In the genomic region with DNA sequence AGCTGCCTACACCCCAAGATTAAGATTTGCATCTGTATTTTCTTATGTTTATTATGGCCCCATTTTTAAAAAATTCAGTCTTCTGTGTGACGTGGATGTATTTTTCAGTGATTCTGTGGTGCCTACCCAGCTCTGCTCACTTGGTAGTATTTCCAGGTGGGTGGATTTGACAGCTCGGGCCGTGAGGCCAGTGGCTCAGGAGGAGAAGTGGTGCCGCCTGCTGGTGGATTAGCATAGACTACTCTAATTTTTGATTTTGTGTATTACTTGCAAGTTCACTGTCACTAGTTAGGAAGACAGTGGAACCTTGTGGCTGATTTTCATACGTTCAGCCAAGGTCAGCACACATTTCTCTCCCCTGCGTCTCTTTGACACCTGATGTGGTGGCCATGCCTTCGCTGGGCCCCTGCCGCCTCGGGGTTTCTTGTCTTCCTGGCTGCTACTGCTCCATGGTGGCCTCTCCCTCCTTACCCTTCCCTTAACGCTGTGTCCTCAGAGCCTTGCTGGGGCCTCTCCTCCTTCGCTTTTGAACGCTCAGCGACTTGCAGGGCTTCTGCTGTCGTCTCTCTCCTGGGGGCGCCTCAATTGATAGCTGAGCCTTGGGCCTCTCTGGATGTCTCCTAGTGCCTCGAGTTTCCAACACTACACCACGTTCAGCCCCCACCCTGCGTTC, we compare ENCODE assay signal across 7 cellular contexts.
A peak's percentile ranks its signal among the peaks of the same experiment; 100 is the strongest.
DNase-seq lines count a peak whose midpoint lies in the region; FAIRE-seq and TF ChIP-seq lines count a peak whose summit lies in the region.

No MANE protein-coding gene starts in this region.

- TF ChIP-seq EP300 in SK-N-SH (IDR thresholded peaks at IDR 0.05; ENCODE audit: borderline replicate concordance in 1 of 2, low read depth in 1 of 2, low read length in 1 of 2) (no peak), ovary (IDR thresholded peaks at IDR 0.05) (no peak), tibial nerve (IDR thresholded peaks at IDR 0.05) (no peak)

- TF ChIP-seq CTCF in SK-N-SH (IDR thresholded peaks at IDR 0.05) (peak; percentile 90), ovary (IDR thresholded peaks at IDR 0.05) (peak; percentile 71 to 81 (median 80)), tibial nerve (IDR thresholded peaks at IDR 0.05) (peak; percentile 56 to 80 (median 63))

- H3K9me2 ChIP-seq in SK-N-SH, result no peaks in the 10 kb centered on the region

- H3K4me3 ChIP-seq in SK-N-SH (ENCODE audit: low read depth in 2 of 2, low read length in 1 of 2), result no peak overlapping the region; a peak in 1 of 4 replicates
- H3K4me3 ChIP-seq in ovary, result no peak overlapping the region
- no peak overlapping the region for H3K4me3 ChIP-seq in tibial nerve

- H3K27me3 ChIP-seq in SK-N-SH (ENCODE audit: insufficient read depth), result no peaks in the 10 kb centered on the region
- H3K27me3 ChIP-seq in ovary, result no peaks in the 10 kb centered on the region
- no peaks in the 10 kb centered on the region for H3K27me3 ChIP-seq in tibial nerve

- intact Hi-C loops in ovary (cut with DNase I), result loop anchor here in 3 of 4 donors (2.0 to 10.0 kb wide), 5 partner anchors 59 to 189 kb away; a partner anchor contains a TSS

- H3F3A ChIP-seq in SK-N-SH (replicated peaks; ENCODE audit: insufficient read depth), result no peaks in the 10 kb centered on the region

- H3K27ac ChIP-seq in SK-N-SH (ENCODE audit: low read depth in 2 of 2, low read length in 1 of 2) (no peak overlapping the region), ovary (no peak overlapping the region), tibial nerve (no peak overlapping the region)

- TF ChIP-seq POLR2A in GM12892 (IDR thresholded peaks at IDR 0.05; ENCODE audit: low read depth, low read length), result no peak
- TF ChIP-seq POLR2A in ovary (IDR thresholded peaks at IDR 0.05), result no peak
- TF ChIP-seq POLR2A in tibial nerve (IDR thresholded peaks at IDR 0.05), result no peak

- H4K20me1 ChIP-seq in SK-N-SH (ENCODE audit: insufficient read depth), result no peaks in the 10 kb centered on the region

- no peak overlapping the region for H2AFZ ChIP-seq in SK-N-SH (ENCODE audit: low read depth)

- no peaks in the 10 kb centered on the region for H3K9me3 ChIP-seq in SK-N-SH
- H3K9me3 ChIP-seq in ovary, result no peaks in the 10 kb centered on the region
- no peaks in the 10 kb centered on the region for H3K9me3 ChIP-seq in tibial nerve

- no peak overlapping the region for H3K9ac ChIP-seq in SK-N-SH

- DNase-seq in GM12892 (ENCODE audit: insufficient read length) (peak; percentile 90), M059J (ENCODE audit: low read depth) (peak; percentile 76), SK-N-SH (peak; percentile 92), frontal cortex (ENCODE audit: low spot score in 2 of 2) (peak; percentile 80 to 88), ovary (peak; percentile 76 to 87 (median 86)), tibial nerve (ENCODE audit: low spot score in 2 of 2) (peak; percentile 47 to 70)
- peak; percentile 73 for DNase-seq in activated gamma-delta T cell treated with anti-CD3 and anti-CD28 coated beads, Interleukin-2, amount 50 U/mL, for 16 hours (ENCODE audit: low read depth)

- peak; percentile 93 for TF ChIP-seq RAD21 in SK-N-SH (IDR thresholded peaks at IDR 0.05; ENCODE audit: low read length)

- peak; percentile 95 for FAIRE-seq in GM12892 (lab: Jason Lieb, UNC)
- FAIRE-seq in frontal cortex (lab: Jason Lieb, UNC), result no peak

- peaks cover 5% of the 10 kb centered on the region; the same call in 1 of the 2 replicates for H3K79me2 ChIP-seq in SK-N-SH (ENCODE audit: insufficient read depth)

- no peak overlapping the region for H3K4me2 ChIP-seq in SK-N-SH

- H3K36me3 ChIP-seq in SK-N-SH (replicated peaks in 1 of 2; ENCODE audit: control insufficient read depth in 1 of 2, insufficient read depth in 2 of 2, low read length in 1 of 2), result peaks cover 5 to 24% of the 10 kb centered on the region in 2 experiments
- H3K36me3 ChIP-seq in ovary, result no peaks in the 10 kb centered on the region
- H3K36me3 ChIP-seq in tibial nerve, result peaks cover 0 to 66% (median 4%) of the 10 kb centered on the region in 3 donors

- POLR2A ChIA-PET in SK-N-SH (lab: Yijun Ruan, JAX), result no interaction called here

- 65% methylated on average over 18 of the region's 18 CpGs for WGBS in SK-N-SH (ENCODE audit: low lambda C conversion rate)
- 49 to 51% (median 49%) methylated on average over 18 of the region's 18 CpGs for WGBS in ovary, 3 donors
- 57 to 58% methylated on average over 18 of the region's 18 CpGs for WGBS in tibial nerve, 2 donors

- CTCF ChIA-PET in SK-N-SH (lab: Yijun Ruan, JAX), result interaction anchor here (0.6 to 3.2 kb wide), 47 partner anchors 8 to 922 kb away, joined by 3 to 29 read pairs (median 4); a partner anchor contains a TSS

- H3K4me1 ChIP-seq in SK-N-SH (ENCODE audit: control insufficient read depth in 1 of 2, insufficient read depth in 2 of 2, low read depth in 1 of 2, low read length in 1 of 2) (no peaks in the 10 kb centered on the region), ovary (ENCODE audit: insufficient read depth) (peaks cover 11% of the 10 kb centered on the region), tibial nerve (no peaks in the 10 kb centered on the region)

TF ChIP-seq in SK-N-SH, 30 proteins besides CTCF, POLR2A, EP300 and RAD21:
- peak; percentile 91 for TF ChIP-seq SMC3 (IDR thresholded peaks at IDR 0.05; ENCODE audit: low read depth, low read length)
- no peak for TF ChIP-seq ELF1 (IDR thresholded peaks at IDR 0.05)
- TF ChIP-seq, protein P1, sequence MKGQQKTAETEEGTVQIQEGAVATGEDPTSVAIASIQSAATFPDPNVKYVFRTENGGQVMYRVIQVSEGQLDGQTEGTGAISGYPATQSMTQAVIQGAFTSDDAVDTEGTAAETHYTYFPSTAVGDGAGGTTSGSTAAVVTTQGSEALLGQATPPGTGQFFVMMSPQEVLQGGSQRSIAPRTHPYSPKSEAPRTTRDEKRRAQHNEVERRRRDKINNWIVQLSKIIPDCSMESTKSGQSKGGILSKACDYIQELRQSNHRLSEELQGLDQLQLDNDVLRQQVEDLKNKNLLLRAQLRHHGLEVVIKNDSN (IDR thresholded peaks at IDR 0.05; ENCODE audit: borderline replicate concordance, low read depth), result no peak
- TF ChIP-seq, protein P2, sequence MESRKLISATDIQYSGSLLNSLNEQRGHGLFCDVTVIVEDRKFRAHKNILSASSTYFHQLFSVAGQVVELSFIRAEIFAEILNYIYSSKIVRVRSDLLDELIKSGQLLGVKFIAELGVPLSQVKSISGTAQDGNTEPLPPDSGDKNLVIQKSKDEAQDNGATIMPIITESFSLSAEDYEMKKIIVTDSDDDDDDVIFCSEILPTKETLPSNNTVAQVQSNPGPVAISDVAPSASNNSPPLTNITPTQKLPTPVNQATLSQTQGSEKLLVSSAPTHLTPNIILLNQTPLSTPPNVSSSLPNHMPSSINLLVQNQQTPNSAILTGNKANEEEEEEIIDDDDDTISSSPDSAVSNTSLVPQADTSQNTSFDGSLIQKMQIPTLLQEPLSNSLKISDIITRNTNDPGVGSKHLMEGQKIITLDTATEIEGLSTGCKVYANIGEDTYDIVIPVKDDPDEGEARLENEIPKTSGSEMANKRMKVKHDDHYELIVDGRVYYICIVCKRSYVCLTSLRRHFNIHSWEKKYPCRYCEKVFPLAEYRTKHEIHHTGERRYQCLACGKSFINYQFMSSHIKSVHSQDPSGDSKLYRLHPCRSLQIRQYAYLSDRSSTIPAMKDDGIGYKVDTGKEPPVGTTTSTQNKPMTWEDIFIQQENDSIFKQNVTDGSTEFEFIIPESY (IDR thresholded peaks at IDR 0.05; ENCODE audit: borderline replicate concordance, low read depth), result no peak
- TF ChIP-seq, protein P3, sequence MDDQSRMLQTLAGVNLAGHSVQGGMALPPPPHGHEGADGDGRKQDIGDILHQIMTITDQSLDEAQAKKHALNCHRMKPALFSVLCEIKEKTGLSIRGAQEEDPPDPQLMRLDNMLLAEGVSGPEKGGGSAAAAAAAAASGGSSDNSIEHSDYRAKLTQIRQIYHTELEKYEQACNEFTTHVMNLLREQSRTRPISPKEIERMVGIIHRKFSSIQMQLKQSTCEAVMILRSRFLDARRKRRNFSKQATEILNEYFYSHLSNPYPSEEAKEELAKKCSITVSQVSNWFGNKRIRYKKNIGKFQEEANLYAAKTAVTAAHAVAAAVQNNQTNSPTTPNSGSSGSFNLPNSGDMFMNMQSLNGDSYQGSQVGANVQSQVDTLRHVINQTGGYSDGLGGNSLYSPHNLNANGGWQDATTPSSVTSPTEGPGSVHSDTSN (IDR thresholded peaks at IDR 0.05), result no peak
- TF ChIP-seq, protein P4, sequence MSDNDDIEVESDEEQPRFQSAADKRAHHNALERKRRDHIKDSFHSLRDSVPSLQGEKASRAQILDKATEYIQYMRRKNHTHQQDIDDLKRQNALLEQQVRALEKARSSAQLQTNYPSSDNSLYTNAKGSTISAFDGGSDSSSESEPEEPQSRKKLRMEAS (IDR thresholded peaks at IDR 0.05; ENCODE audit: low read depth), result peak; percentile 48; the same call in 1 of the 2 replicates
- peak; percentile 93 for TF ChIP-seq SIN3A (IDR thresholded peaks at IDR 0.05; ENCODE audit: borderline replicate concordance, low read depth, low read length)
- no peak for TF ChIP-seq MEF2A (IDR thresholded peaks at IDR 0.05; ENCODE audit: borderline replicate concordance, low read depth)
- no peak for TF ChIP-seq RCOR1 (IDR thresholded peaks at IDR 0.05; ENCODE audit: low read length)
- TF ChIP-seq TEAD4 (IDR thresholded peaks at IDR 0.05; ENCODE audit: borderline replicate concordance, insufficient read depth), result no peak
- no peak for TF ChIP-seq GATA2 (CRISPR knock-in tag; IDR thresholded peaks at IDR 0.05)
- TF ChIP-seq MXI1 (IDR thresholded peaks at IDR 0.05; ENCODE audit: low read depth, low read length), result peak; percentile 99
